In genomic region chr7:102234131-102234530, GRCh38 we compare ENCODE assay signal across 21 cellular contexts. TPM values are rescaled to one million over a fixed set of nuclear protein-coding genes. Genes with fewer than 3 reads are reported as not detected.
DNase-seq lines count a peak whose midpoint lies in the region; ATAC-seq and TF ChIP-seq lines count a peak whose summit lies in the region.
"Had no signal": no experiment of that assay in that cellular context is flagged by ENCODE, and none has a peak within 500 bp of the region (broad histone marks: within the 10 kb centered on the region; RNA-seq: fewer than 3 reads in every experiment).

No MANE protein-coding gene starts in this region.

- H3K27ac ChIP-seq in cardiac muscle cell, result peak overlapping the region; percentile 94
- H3K27ac ChIP-seq in BLaER1, result no peak overlapping the region; the same call in 1 of the 2 replicates
- H3K27ac ChIP-seq in right lobe of liver, result peak overlapping the region; percentile 26 to 73 (median 72)
- H3K27ac ChIP-seq: GM23248 had no signal

- WGBS in right lobe of liver (ENCODE audit: insufficient coverage, low coverage, low lambda C conversion rate, missing lambda C conversion rate), result 30% methylated on average over 8 of the region's 12 CpGs

- no peaks in the 10 kb centered on the region for H3K9me3 Mint-ChIP-seq in chondrocyte (ENCODE audit: low read depth)
- no peaks in the 10 kb centered on the region for H3K9me3 Mint-ChIP-seq in Caco-2 (ENCODE audit: unreplicated experiment)
- no peaks in the 10 kb centered on the region for H3K9me3 Mint-ChIP-seq in naive thymus-derived CD8-positive, alpha-beta T cell
- H3K9me3 Mint-ChIP-seq: CD4-positive, alpha-beta memory T cell had no signal

- H3K36me3 ChIP-seq in cardiac muscle cell, result no peaks in the 10 kb centered on the region
- H3K36me3 ChIP-seq in BLaER1, result peaks cover 92% of the 10 kb centered on the region
- H3K36me3 ChIP-seq in right lobe of liver, result peaks cover 0 to 2% (median under 1%) of the 10 kb centered on the region in 4 donors
- peaks cover 4% of the 10 kb centered on the region; the same call in 1 of the 2 replicates for H3K36me3 ChIP-seq in Caco-2 (ENCODE audit: control insufficient read depth, insufficient read depth, low read length)

- H3K4me1 Mint-ChIP-seq in chondrocyte (ENCODE audit: low read depth) (peaks cover 10% of the 10 kb centered on the region), Caco-2 (ENCODE audit: low read depth, unreplicated experiment) (no peaks in the 10 kb centered on the region)
- H3K4me1 Mint-ChIP-seq in naive thymus-derived CD8-positive, alpha-beta T cell, result peaks cover 0 to 2% (median 0%) of the 10 kb centered on the region in 4 donors
- H3K4me1 Mint-ChIP-seq: CD4-positive, alpha-beta memory T cell had no signal

- ATAC-seq in Right ventricle myocardium inferior, result no peak
- ATAC-seq in right lobe of liver, result peak; percentile 79 to 85 (median 84)
- no peak for ATAC-seq in naive thymus-derived CD8-positive, alpha-beta T cell
- ATAC-seq: A549 had no signal

- H3K27me3 Mint-ChIP-seq in chondrocyte (ENCODE audit: low read depth), result no peaks in the 10 kb centered on the region
- H3K27me3 Mint-ChIP-seq in Caco-2 (ENCODE audit: insufficient read depth, unreplicated experiment), result no peaks in the 10 kb centered on the region
- H3K27me3 Mint-ChIP-seq in naive thymus-derived CD8-positive, alpha-beta T cell, result no peaks in the 10 kb centered on the region
- H3K27me3 Mint-ChIP-seq: CD4-positive, alpha-beta memory T cell had no signal

- TF ChIP-seq CTCF in cardiac muscle cell (IDR thresholded peaks at IDR 0.05; ENCODE audit: low read depth, low read length) (no peak), chondrocyte (IDR thresholded peaks at IDR 0.05) (no peak), right lobe of liver (IDR thresholded peaks at IDR 0.05) (no peak), Caco-2 (IDR thresholded peaks at IDR 0.05; ENCODE audit: insufficient read depth in 1 of 2, low read depth in 1 of 2, low read length in 1 of 2, severe bottlenecking in 1 of 2, unreplicated experiment in 1 of 2) (no peak)

- BruUV-seq in Caco-2 (replicated peaks; lab: Mats Ljungman, UMichigan), result no TSS peak

- H4K20me1 ChIP-seq in BLaER1, result peaks cover 28% of the 10 kb centered on the region

- TF ChIP-seq POLR2A in right lobe of liver (IDR thresholded peaks at IDR 0.05), result no peak

- H3K36me3 Mint-ChIP-seq in chondrocyte (ENCODE audit: low read depth) (peaks cover 10% of the 10 kb centered on the region), Caco-2 (ENCODE audit: insufficient read depth, unreplicated experiment) (peaks cover 68% of the 10 kb centered on the region)
- peaks cover 0 to 68% (median 10%) of the 10 kb centered on the region in 3 donors for H3K36me3 Mint-ChIP-seq in naive thymus-derived CD8-positive, alpha-beta T cell

- POLR2A ChIA-PET in Caco-2 (lab: Charles Lee), result no interaction called here
- POLR2A ChIA-PET in naive thymus-derived CD8-positive, alpha-beta T cell (lab: Charles Lee), result no interaction called here

- intact Hi-C loops in Right ventricle myocardium inferior (cut with DNase I) (loop anchor here (10.0 kb wide), 2 partner anchors 489 to 629 kb away; no protein-coding TSS in a partner anchor), right lobe of liver (cut with DNase I) (no loop called here), Caco-2 (cut with micrococcal nuclease; ENCODE audit: unreplicated experiment) (no loop called here)

- H3K27ac Mint-ChIP-seq in chondrocyte (ENCODE audit: unreplicated experiment) (peak overlapping the region; percentile 49), Caco-2 (ENCODE audit: unreplicated experiment) (no peak overlapping the region)
- H3K27ac Mint-ChIP-seq in naive thymus-derived CD8-positive, alpha-beta T cell, result no peak overlapping the region
- H3K27ac Mint-ChIP-seq: CD4-positive, alpha-beta memory T cell had no signal

- DNase-seq in cardiac muscle cell (ENCODE audit: low read depth in 1 of 2, low spot score in 1 of 2), result no peak
- no peak for DNase-seq in Right ventricle myocardium inferior (ENCODE audit: missing footprints)
- DNase-seq in chondrocyte (ENCODE audit: low spot score), result no peak
- peak; percentile 57 to 85 (median 69) for DNase-seq in right lobe of liver
- no peak for DNase-seq in Caco-2
- no peak for DNase-seq in naive thymus-derived CD8-positive, alpha-beta T cell
- no peak for DNase-seq in activated naive CD4-positive, alpha-beta T cell treated with Interleukin-2 at 50 U/mL for 16 hours
- DNase-seq: 8988T; ACHN; AML-193; BE2C; C1 segment of cervical spinal cord; CD4-positive, alpha-beta memory T cell; COR-L47; DMS153; DND-41; GM23248; H7; HCEC 1CT had no signal

- H3K27me3 ChIP-seq in cardiac muscle cell, result no peaks in the 10 kb centered on the region
- no peaks in the 10 kb centered on the region for H3K27me3 ChIP-seq in BLaER1
- H3K27me3 ChIP-seq in right lobe of liver, result no peaks in the 10 kb centered on the region
- no peaks in the 10 kb centered on the region for H3K27me3 ChIP-seq in Caco-2 (replicated peaks; ENCODE audit: control insufficient read depth, insufficient read depth, low read length)
- H3K27me3 ChIP-seq: BE2C had no signal

- CTCF ChIA-PET in Caco-2 (lab: Charles Lee), result interaction anchor here (0.5 kb wide), 1 partner anchor 913 kb away, joined by 3 read pairs; the partner anchor contains the start of gene IFT22

- H3K4me2 ChIP-seq in BLaER1, result peak overlapping the region; percentile 26; the same call in 1 of the 2 replicates
- H3K4me2 ChIP-seq: A549 had no signal

- H3K9me3 ChIP-seq in cardiac muscle cell (ENCODE audit: low read depth) (no peaks in the 10 kb centered on the region), BLaER1 (no peaks in the 10 kb centered on the region), right lobe of liver (no peaks in the 10 kb centered on the region), Caco-2 (no peaks in the 10 kb centered on the region)
- H3K9me3 ChIP-seq: A549, BE2C had no signal

- H3K4me1 ChIP-seq in cardiac muscle cell (ENCODE audit: low read depth), result peaks cover 27% of the 10 kb centered on the region
- H3K4me1 ChIP-seq in BLaER1, result peaks cover 20% of the 10 kb centered on the region
- peaks cover 0 to 33% (median 13%) of the 10 kb centered on the region in 4 donors for H3K4me1 ChIP-seq in right lobe of liver
- no peaks in the 10 kb centered on the region; the same call in 1 of the 2 replicates for H3K4me1 ChIP-seq in Caco-2

- H3K4me3 ChIP-seq in cardiac muscle cell (no peak overlapping the region), BLaER1 (no peak overlapping the region), right lobe of liver (no peak overlapping the region), Caco-2 (ENCODE audit: low read depth, low read length) (no peak overlapping the region)
- H3K4me3 ChIP-seq: A549, GM23248 had no signal

- H3K9ac ChIP-seq in BLaER1, result no peak overlapping the region
- H3K9ac ChIP-seq: GM23248 had no signal

- H3K4me3 Mint-ChIP-seq in chondrocyte (ENCODE audit: unreplicated experiment) (no peak overlapping the region), Caco-2 (ENCODE audit: unreplicated experiment) (no peak overlapping the region)
- H3K4me3 Mint-ChIP-seq in naive thymus-derived CD8-positive, alpha-beta T cell, result no peak overlapping the region
- H3K4me3 Mint-ChIP-seq: CD4-positive, alpha-beta memory T cell had no signal

RNA-seq across cellular contexts. Expression of gene SH2B2, which starts 52.5 kb away (rescaled TPM):
- 12.7 and 17.4 TPM in 2 replicates for total RNA-seq in cardiac muscle cell
- 10.2 and 13.1 TPM in 2 replicates for polyA plus RNA-seq in cardiac muscle cell
- 1.2 TPM for total RNA-seq in Right ventricle myocardium inferior
- total RNA-seq in chondrocyte, result 2.3 to 4.1 TPM (median 2.6 TPM) in 3 replicates
- total RNA-seq in right lobe of liver, result 1 to 10 TPM; 1.7 to 3.1 (median 2.6) TPM
- total RNA-seq in Caco-2 (2022), result 8.1 and 10.6 TPM in 2 replicates
- total RNA-seq in naive thymus-derived CD8-positive, alpha-beta T cell, result 1 to 10 TPM; 2.7 to 3.8 TPM
- polyA plus RNA-seq in naive thymus-derived CD8-positive, alpha-beta T cell, result under 1 TPM in 2 of 3 donors, not detected in 1; 0.17 to 0.31 TPM

Comparison
In these comparisons a context has a peak if more than half of its experiments do, and no peak if none do; other contexts are left out.
1. DNase-seq: peak in right lobe of liver (3 of 3); none in cardiac muscle cell (0 of 2), Right ventricle myocardium inferior (single experiment), chondrocyte (single experiment), Caco-2 (0 of 2), naive thymus-derived CD8-positive, alpha-beta T cell (0 of 10) and activated naive CD4-positive, alpha-beta T cell treated with Interleukin-2 at 50 U/mL for 16 hours (single experiment).
2. ATAC-seq: peak in right lobe of liver (4 of 4); none in Right ventricle myocardium inferior (single experiment) and naive thymus-derived CD8-positive, alpha-beta T cell (0 of 2).